27 cellular contexts compared by ENCODE assay signal in the genomic region with DNA sequence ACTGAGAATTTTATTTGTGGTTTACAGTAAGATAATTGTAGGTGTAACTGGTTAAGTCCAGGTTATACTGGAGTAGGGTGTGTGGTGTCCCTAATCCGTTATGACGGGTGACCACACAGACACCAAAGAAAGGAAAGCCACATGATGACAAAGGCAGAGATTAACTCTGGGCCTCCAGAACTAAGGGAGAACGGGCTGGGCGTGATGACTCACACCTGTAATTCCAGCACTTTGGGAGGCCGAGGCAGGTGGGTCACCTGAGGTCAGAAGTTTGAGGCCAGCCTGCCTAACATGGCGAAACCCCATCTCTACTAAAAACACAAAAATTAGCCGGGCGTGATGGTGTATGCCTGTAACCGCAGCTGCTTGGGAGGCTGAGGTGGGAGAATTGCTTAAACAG. TPM values are rescaled to one million over a fixed set of nuclear protein-coding genes. Genes with fewer than 3 reads are reported as not detected.
DNase-seq lines count a peak whose midpoint lies in the region; ATAC-seq and TF ChIP-seq lines count a peak whose summit lies in the region.
"Had no signal": no experiment of that assay in that cellular context is flagged by ENCODE, and none has a peak within 500 bp of the region (broad histone marks: within the 10 kb centered on the region; RNA-seq: fewer than 3 reads in every experiment).

No MANE protein-coding gene starts in this region.

- no peak overlapping the region for H2AK5ac ChIP-seq in mesendoderm (ENCODE audit: low read length)

- H3K27me3 ChIP-seq in mammary epithelial cell (ENCODE audit: insufficient read depth, low read length) (no peaks in the 10 kb centered on the region), mesendoderm (ENCODE audit: insufficient read depth, low read length, poor library complexity) (no peaks in the 10 kb centered on the region), endodermal cell (ENCODE audit: control insufficient read depth, insufficient read depth, low read length, poor library complexity, severe bottlenecking) (no peaks in the 10 kb centered on the region)
- H3K27me3 ChIP-seq: heart left ventricle had no signal

- H4K5ac ChIP-seq in mesendoderm (ENCODE audit: low read length), result no peak overlapping the region

- H2BK15ac ChIP-seq in mesendoderm (replicated peaks; ENCODE audit: low read depth), result no peak overlapping the region

- no peaks in the 10 kb centered on the region for H4K20me1 ChIP-seq in mammary epithelial cell (ENCODE audit: insufficient read depth, low read length)

- H3K4me1 Mint-ChIP-seq in osteocyte (ENCODE audit: unreplicated experiment), result no peaks in the 10 kb centered on the region
- no peaks in the 10 kb centered on the region for H3K4me1 Mint-ChIP-seq in endodermal cell
- H3K4me1 Mint-ChIP-seq: CD4-positive, alpha-beta memory T cell had no signal

- H3K4me2 ChIP-seq in mammary epithelial cell (ENCODE audit: insufficient read depth, low read depth, low read length) (no peak overlapping the region), mesendoderm (ENCODE audit: low read length) (no peak overlapping the region)
- H3K4me2 ChIP-seq: KMS-11 had no signal

- H3K9me3 Mint-ChIP-seq in osteocyte (ENCODE audit: unreplicated experiment) (no peaks in the 10 kb centered on the region), endodermal cell (no peaks in the 10 kb centered on the region)
- H3K9me3 Mint-ChIP-seq: CD4-positive, alpha-beta memory T cell; effector memory CD8-positive, alpha-beta T cell; naive B cell had no signal

- no peaks in the 10 kb centered on the region for H3K79me1 ChIP-seq in mesendoderm (ENCODE audit: low read length)

- no peak overlapping the region for H3K23ac ChIP-seq in mesendoderm (ENCODE audit: low read length)

- CTCF ChIA-PET in mammary epithelial cell (lab: Charles Lee; ENCODE audit: low non-redundant PET), result no interaction called here

- BruUV-seq in mammary epithelial cell (replicated peaks; lab: Mats Ljungman, UMichigan), result no TSS peak

- H3K4me3 ChIP-seq in mammary epithelial cell (replicated peaks in 1 of 3; ENCODE audit: insufficient read depth in 1 of 3, low read depth in 2 of 3, low read length in 3 of 3), result no peak overlapping the region
- no peak overlapping the region for H3K4me3 ChIP-seq in mesendoderm (ENCODE audit: low read length)
- no peak overlapping the region for H3K4me3 ChIP-seq in endodermal cell (ENCODE audit: low read length)
- H3K4me3 ChIP-seq: heart left ventricle, thoracic aorta had no signal

- H3K27ac Mint-ChIP-seq in osteocyte (ENCODE audit: unreplicated experiment), result no peak overlapping the region
- H3K27ac Mint-ChIP-seq in endodermal cell, result no peak overlapping the region
- H3K27ac Mint-ChIP-seq: CD4-positive, alpha-beta memory T cell; effector memory CD8-positive, alpha-beta T cell had no signal

- no peak for TF ChIP-seq CTCF in mammary epithelial cell (conservative IDR thresholded peaks at IDR 0.05 in 1 of 2, IDR thresholded peaks at IDR 0.05 in 1 of 2; ENCODE audit: extremely low read depth in 1 of 2, insufficient read depth in 1 of 2, low read depth in 1 of 2, low read length in 2 of 2)
- no peak for TF ChIP-seq CTCF in osteocyte (IDR thresholded peaks at IDR 0.05)
- no peak for TF ChIP-seq CTCF in endodermal cell (conservative IDR thresholded peaks at IDR 0.05)

- H3K36me3 Mint-ChIP-seq in osteocyte (ENCODE audit: unreplicated experiment) (no peaks in the 10 kb centered on the region), endodermal cell (ENCODE audit: low read depth) (no peaks in the 10 kb centered on the region)
- H3K36me3 Mint-ChIP-seq: CD4-positive, alpha-beta memory T cell; naive B cell had no signal

- DNase-seq in Caki2 (ENCODE audit: low read depth) (peak; percentile 32), LoVo (ENCODE audit: low spot score) (peak; percentile 64), mammary epithelial cell (peak; percentile 39), mesendoderm (no peak), osteocyte (ENCODE audit: extremely low spot score, unreplicated experiment) (no peak), endodermal cell (no peak)
- DNase-seq in activated naive CD4-positive, alpha-beta T cell treated with anti-CD3 and anti-CD28 coated beads, Interleukin-2, amount 50 U/mL, for 16 hours, result no peak
- DNase-seq: activated CD4-positive, alpha-beta T cell treated with anti-CD3 and anti-CD28 coated beads, Interleukin-2, amount 50 U/mL, for 48 hours; activated naive CD4-positive, alpha-beta T cell treated with Interleukin-2 at 50 U/mL for 16 hours; activated T-cell treated with anti-CD3 and anti-CD28 coated beads, Interleukin-2, amount 50 U/mL, for 1 hour; aorta; CD4-positive, alpha-beta memory T cell; effector memory CD8-positive, alpha-beta T cell; heart left ventricle; naive B cell; NCI-H1417; NCI-H524; right cardiac atrium; Right ventricle myocardium superior; T-helper 1 cell had no signal

- H3K4ac ChIP-seq in mesendoderm (ENCODE audit: low read depth, low read length), result no peak overlapping the region

- H3K9ac ChIP-seq in mammary epithelial cell (ENCODE audit: insufficient read depth, low read length) (no peak overlapping the region), mesendoderm (ENCODE audit: low read length) (no peak overlapping the region), endodermal cell (ENCODE audit: extremely low read depth, low read length, poor library complexity, severe bottlenecking) (no peak overlapping the region)
- H3K9ac ChIP-seq: KMS-11 had no signal

- no peaks in the 10 kb centered on the region for H3K4me1 ChIP-seq in mammary epithelial cell (ENCODE audit: insufficient read depth, low read length)
- no peaks in the 10 kb centered on the region for H3K4me1 ChIP-seq in mesendoderm (ENCODE audit: control insufficient read depth, low read depth, low read length)
- H3K4me1 ChIP-seq in endodermal cell (ENCODE audit: control insufficient read depth, insufficient read depth, low read length), result no peaks in the 10 kb centered on the region
- H3K4me1 ChIP-seq: heart left ventricle had no signal

- H2BK120ac ChIP-seq in mesendoderm (ENCODE audit: low read depth, low read length), result no peak overlapping the region

- H3K4me3 Mint-ChIP-seq in osteocyte (ENCODE audit: unreplicated experiment) (no peak overlapping the region), endodermal cell (no peak overlapping the region)
- H3K4me3 Mint-ChIP-seq: CD4-positive, alpha-beta memory T cell; effector memory CD8-positive, alpha-beta T cell; naive B cell had no signal

- no peak for ATAC-seq in GM21381 (IDR thresholded peaks at IDR 0.05; ENCODE audit: unreplicated experiment)
- ATAC-seq: effector memory CD8-positive, alpha-beta T cell; heart left ventricle; right cardiac atrium had no signal

- intact Hi-C loops in mammary epithelial cell (cut with micrococcal nuclease), result no loop called here

- H3K9me3 ChIP-seq in mammary epithelial cell (replicated peaks; ENCODE audit: insufficient read depth, low read length) (no peaks in the 10 kb centered on the region), endodermal cell (ENCODE audit: control insufficient read depth, low read length) (no peaks in the 10 kb centered on the region)
- H3K9me3 ChIP-seq: heart left ventricle, thoracic aorta had no signal

- 79% methylated on average over 9 of the region's 9 CpGs for WGBS in mammary epithelial cell (ENCODE audit: low coverage, missing lambda C conversion rate)
- no CpG with 5 or more reads among the region's 9 CpGs for WGBS in mesendoderm (ENCODE audit: extremely low coverage, insufficient coverage, low lambda C conversion rate)
- 82 to 94% methylated on average over 8 to 9 of the region's 9 CpGs for WGBS in endodermal cell (ENCODE audit: insufficient coverage in 1 of 2, insufficient read length in 1 of 2), 2 experiments

- no peak overlapping the region for H2BK5ac ChIP-seq in mesendoderm (ENCODE audit: low read length)

- in situ Hi-C loops in Caki2 (cut with HindIII; ENCODE audit: low pct_unique_long_range_greater_than_20kb, low sequenced_read_pairs), result no loop called here
- in situ Hi-C loops in mammary epithelial cell (cut with MboI; ENCODE audit: low sequenced_read_pairs in 2 of 2), result no loop called here

- H3K56ac ChIP-seq in mesendoderm (ENCODE audit: low read length), result peak overlapping the region; percentile 15

- dilution Hi-C loops in mammary epithelial cell (cut with HindIII; ENCODE audit: low sequenced_read_pairs), result no loop called here

- H3K27me3 Mint-ChIP-seq in osteocyte (ENCODE audit: unreplicated experiment), result no peaks in the 10 kb centered on the region
- H3K27me3 Mint-ChIP-seq in endodermal cell (ENCODE audit: insufficient read depth), result peaks cover 2% of the 10 kb centered on the region
- H3K27me3 Mint-ChIP-seq: CD4-positive, alpha-beta memory T cell; effector memory CD8-positive, alpha-beta T cell; naive B cell had no signal

- H3K36me3 ChIP-seq in mammary epithelial cell (ENCODE audit: insufficient read depth, low read length) (no peaks in the 10 kb centered on the region), mesendoderm (ENCODE audit: control insufficient read depth, insufficient read depth, low read length) (no peaks in the 10 kb centered on the region), endodermal cell (ENCODE audit: control insufficient read depth, insufficient read depth, low read length) (no peaks in the 10 kb centered on the region)
- H3K36me3 ChIP-seq: heart left ventricle, thoracic aorta had no signal

- H2AFZ ChIP-seq in mammary epithelial cell (ENCODE audit: low read depth, low read length), result no peak overlapping the region

- no peak overlapping the region for H3K18ac ChIP-seq in mesendoderm (ENCODE audit: low read length)

- H3K79me2 ChIP-seq in mammary epithelial cell (ENCODE audit: insufficient read depth, low read length) (no peaks in the 10 kb centered on the region), mesendoderm (ENCODE audit: control insufficient read depth, insufficient read depth, low read length) (no peaks in the 10 kb centered on the region)

- H4K8ac ChIP-seq in mesendoderm (ENCODE audit: low read depth, low read length), result no peak overlapping the region

- H3K27ac ChIP-seq in mammary epithelial cell (ENCODE audit: insufficient read depth, low read depth, low read length), result no peak overlapping the region
- no peak overlapping the region for H3K27ac ChIP-seq in mesendoderm (ENCODE audit: low read depth, low read length)
- H3K27ac ChIP-seq in endodermal cell (ENCODE audit: low read depth, low read length), result no peak overlapping the region
- H3K27ac ChIP-seq: heart left ventricle, KMS-11, thoracic aorta had no signal

RNA-seq across cellular contexts. Expression of gene FUT2, which starts 10.2 kb away (rescaled TPM):
- not detected in 2 replicates for total RNA-seq in Caki2 (2014; rRNA removed; shearing (Covaris generic); ENCODE audit: low replicate concordance)
- total RNA-seq in mammary epithelial cell (under 1 TPM in 1 of 2 donors, not detected in 1; 0.33 TPM), osteocyte (not detected in 2 replicates), endodermal cell (10 to 100 TPM in 1 of 2 donors, 1 to 10 TPM in 1; 5.8 to 11.0 TPM)
- polyA plus RNA-seq in mammary epithelial cell, result 0.06 TPM
- not detected for polyA minus RNA-seq in mammary epithelial cell
- polyA plus RNA-seq in mesendoderm (2013, experiment 1 of 2), result 0.28 TPM
- 0.49 TPM for polyA plus RNA-seq in mesendoderm (2013, experiment 2 of 2)
- 2.3 TPM for polyA plus RNA-seq in endodermal cell (2013, experiment 1 of 2)
- 0.95 TPM for polyA plus RNA-seq in endodermal cell (2013, experiment 2 of 2)
- total RNA-seq: aorta; CD4-positive, alpha-beta memory T cell; chondrocyte; lung microvascular endothelial cell; osteoblast; right cardiac atrium; Right ventricle myocardium superior had no signal
- polyA plus RNA-seq: AG04450 had no signal

RNA-seq across cellular contexts. Expression of gene NTN5, which starts 12.8 kb away (rescaled TPM):
- total RNA-seq in Caki2 (2014; rRNA removed; shearing (Covaris generic); ENCODE audit: low replicate concordance), result 1.5 TPM in 1 of 2 replicates, not detected in the other
- total RNA-seq in mammary epithelial cell, result under 1 TPM; 0.16 to 0.33 TPM
- polyA plus RNA-seq in mammary epithelial cell, result 0.03 TPM
- not detected for polyA minus RNA-seq in mammary epithelial cell
- 0.04 TPM for polyA plus RNA-seq in mesendoderm (2013, experiment 1 of 2)
- 0.07 TPM for polyA plus RNA-seq in mesendoderm (2013, experiment 2 of 2)
- total RNA-seq in osteocyte, result 1.3 and 1.7 TPM in 2 replicates
- 1 to 10 TPM; 1.2 to 1.4 TPM for total RNA-seq in endodermal cell
- 2.0 TPM for polyA plus RNA-seq in endodermal cell (2013, experiment 1 of 2)
- polyA plus RNA-seq in endodermal cell (2013, experiment 2 of 2), result 3.1 TPM
- total RNA-seq: lung microvascular endothelial cell, Right ventricle myocardium superior had no signal

RNA-seq across cellular contexts. Expression of gene MAMSTR, which starts 33.9 kb away (rescaled TPM):
- 0.34 TPM in 1 of 2 replicates, not detected in the other for total RNA-seq in Caki2 (2014; rRNA removed; shearing (Covaris generic); ENCODE audit: low replicate concordance)
- total RNA-seq in mammary epithelial cell (1 to 10 TPM in 1 of 2 donors, under 1 TPM in 1; 0.50 to 1.2 TPM), osteocyte (1.3 and 1.8 TPM in 2 replicates), endodermal cell (1 to 10 TPM; 1.9 to 2.3 TPM)
- polyA plus RNA-seq in mammary epithelial cell, result 0.32 TPM
- polyA minus RNA-seq in mammary epithelial cell, result not detected
- 0.69 TPM for polyA plus RNA-seq in mesendoderm (2013, experiment 1 of 2)
- 0.71 TPM for polyA plus RNA-seq in mesendoderm (2013, experiment 2 of 2)
- 2.0 TPM for polyA plus RNA-seq in endodermal cell (2013, experiment 1 of 2)
- polyA plus RNA-seq in endodermal cell (2013, experiment 2 of 2), result 1.2 TPM
- total RNA-seq: thoracic aorta had no signal

RNA-seq across cellular contexts. Expression of gene CA11, which starts 39.6 kb away (rescaled TPM):
- 0.46 and 2.2 TPM in 2 replicates for total RNA-seq in Caki2 (2014; rRNA removed; shearing (Covaris generic); ENCODE audit: low replicate concordance)
- total RNA-seq in mammary epithelial cell, result 1 to 10 TPM; 3.0 to 3.5 TPM
- polyA plus RNA-seq in mammary epithelial cell, result 1.3 TPM
- polyA minus RNA-seq in mammary epithelial cell, result not detected
- 29.3 TPM for polyA plus RNA-seq in mesendoderm (2013, experiment 1 of 2)
- 31.9 TPM for polyA plus RNA-seq in mesendoderm (2013, experiment 2 of 2)
- 34.2 and 40.7 TPM in 2 replicates for total RNA-seq in osteocyte
- 10 to 100 TPM; 75.0 to 82.6 TPM for total RNA-seq in endodermal cell
- polyA plus RNA-seq in endodermal cell (2013, experiment 1 of 2), result 39.5 TPM
- polyA plus RNA-seq in endodermal cell (2013, experiment 2 of 2), result 28.4 TPM

RNA-seq across cellular contexts. Expression of gene DBP, which starts 48.4 kb away (rescaled TPM):
- total RNA-seq in Caki2 (2014; rRNA removed; shearing (Covaris generic); ENCODE audit: low replicate concordance), result 6.2 and 15.1 TPM in 2 replicates
- total RNA-seq in mammary epithelial cell, result 1 to 10 TPM in 1 of 2 donors, under 1 TPM in 1; 0.73 to 2.2 TPM
- 0.69 TPM for polyA plus RNA-seq in mammary epithelial cell
- not detected for polyA minus RNA-seq in mammary epithelial cell
- 2.0 TPM for polyA plus RNA-seq in mesendoderm (2013, experiment 1 of 2)
- polyA plus RNA-seq in mesendoderm (2013, experiment 2 of 2), result 1.9 TPM
- total RNA-seq in osteocyte, result 18.5 and 20.3 TPM in 2 replicates
- 10 to 100 TPM in 1 of 2 donors, 1 to 10 TPM in 1; 5.3 to 13.1 TPM for total RNA-seq in endodermal cell
- 9.7 TPM for polyA plus RNA-seq in endodermal cell (2013, experiment 1 of 2)
- 8.4 TPM for polyA plus RNA-seq in endodermal cell (2013, experiment 2 of 2)

Comparison
In these comparisons a context has a peak if more than half of its experiments do, and no peak if none do; other contexts are left out.
1. DNase-seq: peak in Caki2 (single experiment), LoVo (single experiment) and mammary epithelial cell (single experiment); none in mesendoderm (single experiment), activated naive CD4-positive, alpha-beta T cell treated with anti-CD3 and anti-CD28 coated beads, Interleukin-2, amount 50 U/mL, for 16 hours (single experiment), osteocyte (single experiment) and endodermal cell (single experiment).